In the genomic region with DNA sequence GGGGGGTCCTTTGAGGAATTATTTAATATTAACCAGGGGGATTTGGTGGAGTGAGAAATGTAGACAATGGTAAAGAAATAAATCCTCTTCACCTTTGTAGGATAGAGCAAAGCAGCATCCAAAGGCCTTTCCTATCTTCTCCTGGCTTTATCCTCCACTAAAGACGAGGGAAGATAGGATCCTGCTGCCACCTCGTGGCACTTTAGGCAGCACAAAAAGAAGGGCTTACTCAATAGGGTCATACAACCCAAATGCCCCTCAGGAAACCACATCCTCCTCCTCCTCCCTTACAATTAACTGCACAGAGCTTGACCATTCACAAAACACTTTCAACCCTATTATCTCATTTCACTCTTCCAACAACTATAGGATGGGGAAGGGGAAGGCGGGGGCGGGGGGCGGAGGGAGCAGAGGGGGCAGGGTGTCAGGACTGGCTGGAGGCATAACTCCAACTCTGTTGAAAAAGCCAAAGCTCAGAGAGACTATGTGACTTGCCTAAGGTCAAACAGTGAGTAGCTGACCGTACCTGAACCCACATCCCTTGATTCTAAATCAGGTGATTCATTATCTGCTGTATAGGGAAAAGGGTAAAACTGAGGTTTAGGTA, we compare ENCODE assay signal across 8 cellular contexts. TPM values are rescaled to one million over a fixed set of nuclear protein-coding genes. Genes with fewer than 3 reads are reported as not detected.
DNase-seq lines count a peak whose midpoint lies in the region; ATAC-seq and TF ChIP-seq lines count a peak whose summit lies in the region.

No MANE protein-coding gene starts in this region.

- H3K36me3 Mint-ChIP-seq in activated CD4-positive, alpha-beta T cell treated with anti-CD3 and anti-CD28 coated beads, Interleukin-2, amount 10 ng/mL, durations not matched to agents 24 days and 14 days (ENCODE audit: low read depth) = no peaks in the 10 kb centered on the region

- no peak for DNase-seq in Right ventricle myocardium superior
- no peak for DNase-seq in cardiac septum (ENCODE audit: low spot score)
- DNase-seq in NCI-H526 (lab: John Stamatoyannopoulos, UW) = peak; percentile 42 to 76
- DNase-seq in choroid plexus epithelial cell (ENCODE audit: low read depth) = peak; percentile 65
- peak; percentile 56 for DNase-seq in midbrain (lab: John Stamatoyannopoulos, UW)
- no peak for DNase-seq in central memory CD4-positive, alpha-beta T cell
- DNase-seq in activated CD4-positive, alpha-beta T cell treated with anti-CD3 and anti-CD28 coated beads, Interleukin-2, amount 10 ng/mL, durations not matched to agents 24 days and 14 days = no peak

- no peak overlapping the region for H3K27ac Mint-ChIP-seq in activated CD4-positive, alpha-beta T cell treated with anti-CD3 and anti-CD28 coated beads, Interleukin-2, amount 10 ng/mL, durations not matched to agents 24 days and 14 days

- no peaks in the 10 kb centered on the region for H3K4me1 Mint-ChIP-seq in activated CD4-positive, alpha-beta T cell treated with anti-CD3 and anti-CD28 coated beads, Interleukin-2, amount 10 ng/mL, durations not matched to agents 24 days and 14 days

- no peak overlapping the region for H3K4me3 ChIP-seq in choroid plexus epithelial cell (ENCODE audit: low read depth, low read length)

- peak; percentile 76 for ATAC-seq in Right ventricle myocardium superior (ENCODE audit: poor library complexity)
- no peak for ATAC-seq in HG02610 (IDR thresholded peaks at IDR 0.05; ENCODE audit: unreplicated experiment)

- peaks cover 6% of the 10 kb centered on the region for H3K27me3 Mint-ChIP-seq in activated CD4-positive, alpha-beta T cell treated with anti-CD3 and anti-CD28 coated beads, Interleukin-2, amount 10 ng/mL, durations not matched to agents 24 days and 14 days

- TF ChIP-seq CTCF in choroid plexus epithelial cell (conservative IDR thresholded peaks at IDR 0.05; ENCODE audit: low read depth, low read length) = peak; percentile 74

- H3K9me3 Mint-ChIP-seq in activated CD4-positive, alpha-beta T cell treated with anti-CD3 and anti-CD28 coated beads, Interleukin-2, amount 10 ng/mL, durations not matched to agents 24 days and 14 days = no peaks in the 10 kb centered on the region

- no peak overlapping the region for H3K4me3 Mint-ChIP-seq in activated CD4-positive, alpha-beta T cell treated with anti-CD3 and anti-CD28 coated beads, Interleukin-2, amount 10 ng/mL, durations not matched to agents 24 days and 14 days

- intact Hi-C loops in Right ventricle myocardium superior (cut with DNase I) = no loop called here
- intact Hi-C loops in cardiac septum (cut with DNase I) = loop anchor here (5.0 kb wide), 1 partner anchor 45 kb away; no protein-coding TSS in a partner anchor
- intact Hi-C loops in activated CD4-positive, alpha-beta T cell treated with anti-CD3 and anti-CD28 coated beads, Interleukin-2, amount 10 ng/mL, durations not matched to agents 24 days and 14 days (cut with micrococcal nuclease) = no loop called here

RNA-seq across cellular contexts. Expression of gene MYOT, which starts 45.4 kb away (rescaled TPM):
- total RNA-seq in Right ventricle myocardium superior (11.7 TPM), cardiac septum (38.9 TPM)
- not detected in 2 replicates for total RNA-seq in activated CD4-positive, alpha-beta T cell treated with anti-CD3 and anti-CD28 coated beads, Interleukin-2, amount 10 ng/mL, durations not matched to agents 24 days and 14 days

Comparison
In these comparisons a context has a peak if more than half of its experiments do, and no peak if none do; other contexts are left out.
1. DNase-seq: peak in NCI-H526 (2 of 2), choroid plexus epithelial cell (single experiment) and midbrain (single experiment); none in Right ventricle myocardium superior (single experiment), cardiac septum (single experiment), central memory CD4-positive, alpha-beta T cell (single experiment) and activated CD4-positive, alpha-beta T cell treated with anti-CD3 and anti-CD28 coated beads, Interleukin-2, amount 10 ng/mL, durations not matched to agents 24 days and 14 days (single experiment).
2. RNA of gene MYOT, which starts 45.4 kb away (total RNA-seq): 38.9 TPM in cardiac septum (single experiment) and 11.7 TPM in Right ventricle myocardium superior (single experiment); not detected in activated CD4-positive, alpha-beta T cell treated with anti-CD3 and anti-CD28 coated beads, Interleukin-2, amount 10 ng/mL, durations not matched to agents 24 days and 14 days; every median in the first group is over 10 times any median in the second.